13 cellular contexts compared by ENCODE assay signal in genomic region chr13:80334582-80335260, GRCh38. TPM values are rescaled to one million over a fixed set of nuclear protein-coding genes. Genes with fewer than 3 reads are reported as not detected.
DNase-seq lines count a peak whose midpoint lies in the region; ATAC-seq and TF ChIP-seq lines count a peak whose summit lies in the region.
"Had no signal": no experiment of that assay in that cellular context is flagged by ENCODE, and none has a peak within 500 bp of the region (broad histone marks: within the 10 kb centered on the region; RNA-seq: fewer than 3 reads in every experiment).

No MANE protein-coding gene starts in this region.

- H3K9me3 ChIP-seq in heart left ventricle, result no peaks in the 10 kb centered on the region
- H3K9me3 ChIP-seq in iPS-20b (ENCODE audit: insufficient read depth, low read depth, low read length), result no peaks in the 10 kb centered on the region
- H3K9me3 ChIP-seq in Caco-2, result no peaks in the 10 kb centered on the region

- H3K27ac ChIP-seq in heart left ventricle (peak overlapping the region in 5 of 12 donors; percentile 5 to 100 (median 6)), iPS-20b (ENCODE audit: low read length) (no peak overlapping the region)

- H3K9ac ChIP-seq in iPS-20b (ENCODE audit: low read depth, low read length), result no peak overlapping the region

- TF ChIP-seq CTCF in heart left ventricle (IDR thresholded peaks at IDR 0.05) (no peak), brain (conservative IDR thresholded peaks at IDR 0.05) (peak in 1 of 2 experiments; percentile 17), type B pancreatic cell (conservative IDR thresholded peaks at IDR 0.05) (peak; percentile 65), Caco-2 (IDR thresholded peaks at IDR 0.05; ENCODE audit: insufficient read depth in 1 of 2, low read depth in 1 of 2, low read length in 1 of 2, severe bottlenecking in 1 of 2, unreplicated experiment in 1 of 2) (no peak)

- intact Hi-C loops in heart left ventricle (cut with DNase I), result loop anchor here (5.0 to 10.0 kb wide), 9 partner anchors 92 to 790 kb away; no protein-coding TSS in a partner anchor
- intact Hi-C loops in left cardiac atrium (cut with DNase I), result loop anchor here (10.0 kb wide), 4 partner anchors 200 to 560 kb away; no protein-coding TSS in a partner anchor
- intact Hi-C loops in Caco-2 (cut with micrococcal nuclease; ENCODE audit: unreplicated experiment), result no loop called here

- H3K4me3 Mint-ChIP-seq in brain (peak overlapping the region; percentile 42 to 85 (median 76)), type B pancreatic cell (peak overlapping the region; percentile 60), Caco-2 (ENCODE audit: unreplicated experiment) (no peak overlapping the region)
- H3K4me3 Mint-ChIP-seq: activated CD8-positive, alpha-beta memory T cell treated with anti-CD3 and anti-CD28 coated beads, Interleukin-2, amount 10 ng/mL, durations not matched to agents 7 days and 5 days had no signal

- H3K27ac Mint-ChIP-seq in brain (peak overlapping the region; percentile 25 to 87 (median 65)), type B pancreatic cell (peak overlapping the region; percentile 17), Caco-2 (ENCODE audit: unreplicated experiment) (no peak overlapping the region)
- H3K27ac Mint-ChIP-seq: activated CD8-positive, alpha-beta memory T cell treated with anti-CD3 and anti-CD28 coated beads, Interleukin-2, amount 10 ng/mL, durations not matched to agents 7 days and 5 days had no signal

- POLR2A ChIA-PET in Caco-2 (lab: Charles Lee), result no interaction called here

- peak overlapping the region in 7 of 12 donors; percentile 1 to 97 (median 77) for H3K4me3 ChIP-seq in heart left ventricle
- H3K4me3 ChIP-seq in iPS-20b (ENCODE audit: low read length), result peak overlapping the region; percentile 3; the same call in 1 of the 2 replicates
- no peak overlapping the region for H3K4me3 ChIP-seq in Caco-2 (ENCODE audit: low read depth, low read length)
- H3K4me3 ChIP-seq: skin epidermis had no signal

- peaks cover 4% of the 10 kb centered on the region for H3K27me3 Mint-ChIP-seq in brain
- H3K27me3 Mint-ChIP-seq in type B pancreatic cell, result no peaks in the 10 kb centered on the region
- no peaks in the 10 kb centered on the region for H3K27me3 Mint-ChIP-seq in Caco-2 (ENCODE audit: insufficient read depth, unreplicated experiment)

- DNase-seq in heart left ventricle, result no peak
- no peak for DNase-seq in left cardiac atrium
- DNase-seq in type B pancreatic cell (ENCODE audit: extremely low spot score, unreplicated experiment), result no peak
- no peak for DNase-seq in Caco-2
- DNase-seq in NCI-H510A treated with DMSO at 0.1 percent for 48 hours (lab: John Stamatoyannopoulos, UW), result no peak
- DNase-seq in hepatic stellate cell (ENCODE audit: low spot score), result no peak
- DNase-seq: activated CD8-positive, alpha-beta memory T cell treated with anti-CD3 and anti-CD28 coated beads, Interleukin-2, amount 10 ng/mL, durations not matched to agents 7 days and 5 days; DMS79 treated with DMSO at 0.1 percent for 48 hours had no signal

- H3K4me1 ChIP-seq in heart left ventricle, result peaks cover 0 to 41% (median 15%) of the 10 kb centered on the region in 12 donors
- peaks cover 13% of the 10 kb centered on the region for H3K4me1 ChIP-seq in iPS-20b (ENCODE audit: insufficient read depth, low read length)
- peaks cover 10% of the 10 kb centered on the region for H3K4me1 ChIP-seq in Caco-2

- H3K36me3 Mint-ChIP-seq in brain (peaks cover 76% of the 10 kb centered on the region), type B pancreatic cell (peaks cover 48% of the 10 kb centered on the region), Caco-2 (ENCODE audit: insufficient read depth, unreplicated experiment) (peaks cover 56% of the 10 kb centered on the region)
- H3K36me3 Mint-ChIP-seq: activated CD8-positive, alpha-beta memory T cell treated with anti-CD3 and anti-CD28 coated beads, Interleukin-2, amount 10 ng/mL, durations not matched to agents 7 days and 5 days had no signal

- no peaks in the 10 kb centered on the region for H3K27me3 ChIP-seq in heart left ventricle
- H3K27me3 ChIP-seq in iPS-20b (ENCODE audit: insufficient read depth, low read length), result no peaks in the 10 kb centered on the region
- H3K27me3 ChIP-seq in Caco-2 (replicated peaks; ENCODE audit: control insufficient read depth, insufficient read depth, low read length), result no peaks in the 10 kb centered on the region

- no peak for TF ChIP-seq POLR2A in heart left ventricle (IDR thresholded peaks at IDR 0.05)

- H3K9me3 Mint-ChIP-seq in brain, result peaks cover 0 to 2% (median 0%) of the 10 kb centered on the region in 5 experiments
- peaks cover 6% of the 10 kb centered on the region for H3K9me3 Mint-ChIP-seq in type B pancreatic cell
- no peaks in the 10 kb centered on the region for H3K9me3 Mint-ChIP-seq in Caco-2 (ENCODE audit: unreplicated experiment)

- CTCF ChIA-PET in Caco-2 (lab: Charles Lee), result no interaction called here

- 53 to 57% (median 54%) methylated on average over 3 of the region's 3 CpGs for WGBS in heart left ventricle, 4 donors

- no TSS peak for BruUV-seq in Caco-2 (replicated peaks; lab: Mats Ljungman, UMichigan)

- H3K36me3 ChIP-seq in heart left ventricle (peaks cover 0 to 66% (median 32%) of the 10 kb centered on the region in 9 donors), iPS-20b (ENCODE audit: insufficient read depth, low read depth, low read length) (peaks cover 58% of the 10 kb centered on the region), Caco-2 (ENCODE audit: control insufficient read depth, insufficient read depth, low read length) (0 out of 2 replicates have a peak, but pooled peaks cover 5% of the 10 kb centered on the region)

- H3K4me1 Mint-ChIP-seq in brain, result peaks cover 64% of the 10 kb centered on the region
- peaks cover 44% of the 10 kb centered on the region for H3K4me1 Mint-ChIP-seq in type B pancreatic cell (ENCODE audit: unreplicated experiment)
- peaks cover 7% of the 10 kb centered on the region for H3K4me1 Mint-ChIP-seq in Caco-2 (ENCODE audit: low read depth, unreplicated experiment)
- H3K4me1 Mint-ChIP-seq: activated CD8-positive, alpha-beta memory T cell treated with anti-CD3 and anti-CD28 coated beads, Interleukin-2, amount 10 ng/mL, durations not matched to agents 7 days and 5 days had no signal

- ATAC-seq in heart left ventricle (no peak), left cardiac atrium (no peak)
- ATAC-seq: activated CD8-positive, alpha-beta memory T cell treated with anti-CD3 and anti-CD28 coated beads, Interleukin-2, amount 10 ng/mL, durations not matched to agents 7 days and 5 days; left lobe of liver had no signal

RNA-seq across cellular contexts. Expression of gene SPRY2, which starts 6.2 kb away (rescaled TPM):
- total RNA-seq in heart left ventricle, result 10 to 100 TPM; 27.9 to 48.6 (median 31.7) TPM
- 10 to 100 TPM; 18.0 to 38.7 TPM for polyA plus RNA-seq in heart left ventricle
- total RNA-seq in left cardiac atrium, result 10 to 100 TPM; 41.4 to 42.7 TPM
- polyA plus RNA-seq in brain (ENCODE audit: insufficient read depth, low read depth, low replicate concordance), result 19.5 TPM
- total RNA-seq in type B pancreatic cell (ENCODE audit: low replicate concordance), result 48.3 and 48.7 TPM in 2 replicates
- total RNA-seq in Caco-2 (2022), result 28.9 and 32.4 TPM in 2 replicates
- total RNA-seq: T-helper 2 cell treated with Interferon-gamma antibody and Interleukin-4, amounts not matched to agents 100 ng/mL and 5 ng/mL, for 36 hours had no signal
